20 cellular contexts compared by ENCODE assay signal in genomic region chr3:72127213-72127612, GRCh38.
"Had no signal": no experiment of that assay in that cellular context is flagged by ENCODE, and none has a peak within 500 bp of the region (broad histone marks: within the 10 kb centered on the region; RNA-seq: fewer than 3 reads in every experiment).

No MANE protein-coding gene starts in this region.

- H3K27ac ChIP-seq: SJSA1, SK-N-MC had no signal

- H3K27ac Mint-ChIP-seq: IgD-negative memory B cell had no signal

- H3K9me3 ChIP-seq: SJSA1 had no signal

- FAIRE-seq: RCC 7860 had no signal

- H3K36me3 ChIP-seq: SJSA1 had no signal

- H3K27me3 ChIP-seq: SJSA1 had no signal

- H3K4me3 ChIP-seq: SJSA1, SK-N-MC had no signal

- DNase-seq: KBM-7, NCI-H1048, NCI-H1105 treated with DMSO at 0.1 percent for 48 hours, NCI-H1417 treated with DMSO at 0.1 percent for 48 hours, NCI-H146, NCI-H1694 treated with DMSO at 0.1 percent for 48 hours, NCI-H1930, NCI-H2081, NCI-H2107, NCI-H2227 treated with DMSO at 0.1 percent for 48 hours, NCI-H524, NCI-H69, NCI-H774, Right ventricle myocardium superior, RPMI8226, SIG-M5 had no signal

- H3K9me3 Mint-ChIP-seq: IgD-negative memory B cell had no signal
